In genomic region chr16:66629856-66630255, GRCh38 we compare ENCODE assay signal across 31 cellular contexts. TPM values are rescaled to one million over a fixed set of nuclear protein-coding genes. Genes with fewer than 3 reads are reported as not detected.
"Had no signal": no experiment of that assay in that cellular context is flagged by ENCODE, and none has a peak within 500 bp of the region (broad histone marks: within the 10 kb centered on the region; RNA-seq: fewer than 3 reads in every experiment).

No MANE protein-coding gene starts in this region.

- H3K9me3 ChIP-seq: adrenal gland, ascending aorta had no signal

- H3K27me3 ChIP-seq: adrenal gland, ascending aorta, cardiac muscle cell had no signal

- FAIRE-seq: bronchial epithelial cell, TTC549 had no signal

- H3K36me3 ChIP-seq: adrenal gland, cardiac muscle cell had no signal

- DNase-seq: activated B cell treated with CpG ODN at 0.5 μM for 24 hours; activated CD4-positive, alpha-beta memory T cell treated with anti-CD3 and anti-CD28 coated beads for 36 hours; activated CD4-positive, alpha-beta T cell treated with anti-CD3 and anti-CD28 coated beads for 48 hours; activated CD4-positive, alpha-beta T cell treated with anti-CD3 and anti-CD28 coated beads, Interleukin-2, amount 10 ng/mL, durations not matched to agents 7 days and 5 days; activated CD4-positive, CD25-positive, alpha-beta regulatory T cell treated with anti-CD3 and anti-CD28 coated beads, Interleukin-2, amount 50 U/mL, for 72 hours; activated CD8-positive, alpha-beta memory T cell treated with anti-CD3 and anti-CD28 coated beads, Interleukin-2, amount 50 U/mL, for 4 hours; activated CD8-positive, alpha-beta T cell treated with anti-CD3 and anti-CD28 coated beads for 36 hours; activated effector memory CD4-positive, alpha-beta T cell treated with anti-CD3 and anti-CD28 coated beads, Interleukin-2, amount 50 U/mL, for 16 hours; activated gamma-delta T cell treated with Interleukin-2 at 50 U/mL for 16 hours; activated naive CD4-positive, alpha-beta T cell; activated naive CD4-positive, alpha-beta T cell treated with anti-CD3 and anti-CD28 coated beads for 36 hours; activated naive CD4-positive, alpha-beta T cell treated with anti-CD3 and anti-CD28 coated beads, Interleukin-2, amount 50 U/mL, for 16 hours; activated naive CD8-positive, alpha-beta T cell treated with anti-CD3 and anti-CD28 coated beads for 36 hours; activated T-cell treated with anti-CD3 and anti-CD28 coated beads for 4 hours; activated T-cell treated with anti-CD3 and anti-CD28 coated beads, Interleukin-2, amount 50 U/mL, for 1 hour; activated T-cell treated with anti-CD3 and anti-CD28 coated beads, Interleukin-2, amount 50 U/mL, for 4 hours; activated T-cell treated with anti-CD3 and anti-CD28 coated beads, Interleukin-2, amount 50 U/mL, for 72 hours; adrenal gland; amniotic stem cell; caudate nucleus; SW 1271; T-helper 1 cell; T-helper 2 cell; T-helper 9 cell had no signal

- H3K4me1 ChIP-seq: adrenal gland, ascending aorta had no signal

- H3K4me3 ChIP-seq: adrenal gland, ascending aorta, cardiac muscle cell had no signal

- ATAC-seq: activated CD8-positive, alpha-beta T cell treated with anti-CD3 and anti-CD28 coated beads for 36 hours; activated naive CD4-positive, alpha-beta T cell treated with anti-CD3 and anti-CD28 coated beads, Interleukin-2, amount 50 U/mL, for 72 hours; activated T-cell treated with anti-CD3 and anti-CD28 coated beads, Interleukin-2, amount 50 U/mL, for 4 hours; activated T-cell treated with anti-CD3 and anti-CD28 coated beads, Interleukin-2, amount 50 U/mL, for 72 hours; activated T-helper 17 cell treated with anti-CD3 and anti-CD28 coated beads, Interleukin-2, amount 50 U/mL, for 72 hours had no signal

- H3K27ac ChIP-seq: adrenal gland, ascending aorta, cardiac muscle cell, VCaP had no signal

RNA-seq across cellular contexts. Expression of gene CMTM2, which starts 50.6 kb away (rescaled TPM):
- total RNA-seq: activated B cell treated with CpG ODN at 0.5 μM for 24 hours; activated naive CD4-positive, alpha-beta T cell treated with anti-CD3 and anti-CD28 coated beads for 36 hours; activated naive CD8-positive, alpha-beta T cell treated with anti-CD3 and anti-CD28 coated beads for 36 hours; activated T-cell treated with anti-CD3 and anti-CD28 coated beads, Interleukin-2, amount 50 U/mL, for 4 hours; adrenal gland; ascending aorta; bronchial epithelial cell; cardiac muscle cell had no signal
